ENCODE assay signal across 10 cellular contexts in the genomic region with DNA sequence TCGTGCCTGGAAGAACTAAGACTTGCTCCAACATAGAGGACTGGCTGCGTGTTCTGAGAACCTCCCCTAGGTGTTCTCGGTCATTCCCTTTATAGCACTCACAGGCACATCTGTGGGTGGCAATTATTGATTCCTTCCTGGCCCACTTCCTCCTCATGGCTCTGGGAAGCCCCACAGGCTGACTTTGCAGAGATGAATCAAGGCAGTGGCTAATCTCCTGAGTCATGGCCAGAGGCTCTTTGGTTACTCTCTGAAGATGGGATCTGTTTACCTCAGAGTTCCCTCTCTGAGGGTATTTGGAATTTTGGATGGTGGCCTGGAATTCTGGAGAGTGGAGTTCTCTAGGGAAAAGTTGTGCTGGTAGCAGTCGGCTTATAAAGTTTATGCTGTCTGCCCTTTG.
DNase-seq lines count a peak whose midpoint lies in the region; ATAC-seq and TF ChIP-seq lines count a peak whose summit lies in the region.
"Had no signal": no experiment of that assay in that cellular context is flagged by ENCODE, and none has a peak within 500 bp of the region (broad histone marks: within the 10 kb centered on the region; RNA-seq: fewer than 3 reads in every experiment).

No MANE protein-coding gene starts in this region.

- no peak overlapping the region for H3K27ac ChIP-seq in WERI-Rb-1
- peak overlapping the region in 3 of 10 donors; percentile 3 to 61 (median 33) for H3K27ac ChIP-seq in heart right ventricle
- H3K27ac ChIP-seq in aorta (ENCODE audit: low read depth in 1 of 2, low read length in 2 of 2): peak overlapping the region; percentile 14 to 72
- H3K27ac ChIP-seq: A549 had no signal

- H3K27me3 ChIP-seq in WERI-Rb-1 (ENCODE audit: insufficient read depth, low read depth, severe bottlenecking): no peaks in the 10 kb centered on the region
- no peaks in the 10 kb centered on the region for H3K27me3 ChIP-seq in heart right ventricle
- H3K27me3 ChIP-seq in aorta (ENCODE audit: control insufficient read depth in 1 of 2, insufficient read depth in 2 of 2, low read length in 1 of 2): no peaks in the 10 kb centered on the region

- H3K4me3 Mint-ChIP-seq in activated naive CD4-positive, alpha-beta T cell treated with anti-CD3 and anti-CD28 coated beads for 36 hours: no peak overlapping the region
- no peak overlapping the region for H3K4me3 Mint-ChIP-seq in activated CD4-positive, alpha-beta T cell treated with anti-CD3 and anti-CD28 coated beads, Interleukin-2, amount 10 ng/mL, durations not matched to agents 24 days and 14 days

- peaks cover 2% of the 10 kb centered on the region for H3K36me3 Mint-ChIP-seq in activated naive CD4-positive, alpha-beta T cell treated with anti-CD3 and anti-CD28 coated beads for 36 hours (ENCODE audit: low read depth)
- no peaks in the 10 kb centered on the region for H3K36me3 Mint-ChIP-seq in activated CD4-positive, alpha-beta T cell treated with anti-CD3 and anti-CD28 coated beads, Interleukin-2, amount 10 ng/mL, durations not matched to agents 24 days and 14 days (ENCODE audit: low read depth)

- no peak overlapping the region for H3K27ac Mint-ChIP-seq in activated naive CD4-positive, alpha-beta T cell treated with anti-CD3 and anti-CD28 coated beads for 36 hours
- no peak overlapping the region for H3K27ac Mint-ChIP-seq in activated CD4-positive, alpha-beta T cell treated with anti-CD3 and anti-CD28 coated beads, Interleukin-2, amount 10 ng/mL, durations not matched to agents 24 days and 14 days

- H3K4me1 ChIP-seq in heart right ventricle (peaks cover 0 to 44% (median 29%) of the 10 kb centered on the region in 9 donors), aorta (ENCODE audit: control insufficient read depth in 1 of 2, insufficient read depth in 2 of 2, low read length in 2 of 2) (peaks cover 5 to 17% of the 10 kb centered on the region in 2 donors)
- H3K4me1 ChIP-seq: A549 had no signal

- DNase-seq in activated naive CD4-positive, alpha-beta T cell treated with anti-CD3 and anti-CD28 coated beads for 36 hours: peak; percentile 42
- DNase-seq in activated naive CD4-positive, alpha-beta T cell (lab: John Stamatoyannopoulos, UW): no peak
- DNase-seq in WERI-Rb-1 (peak; percentile 7), heart right ventricle (no peak), aorta (no peak)
- no peak for DNase-seq in activated CD4-positive, alpha-beta T cell treated with anti-CD3 and anti-CD28 coated beads, Interleukin-2, amount 10 ng/mL, durations not matched to agents 24 days and 14 days
- DNase-seq in activated CD8-positive, alpha-beta memory T cell treated with anti-CD3 and anti-CD28 coated beads, Interleukin-2, amount 50 U/mL, for 4 hours: no peak
- DNase-seq: cortex of kidney had no signal

- ATAC-seq in heart right ventricle: peak in 7 of 8 donors; percentile 30 to 64 (median 53)
- ATAC-seq in aorta (ENCODE audit: low FRiP score): no peak
- ATAC-seq in GM19351 (IDR thresholded peaks at IDR 0.05; ENCODE audit: unreplicated experiment): no peak
- ATAC-seq: A549 had no signal

- H3K9me3 Mint-ChIP-seq in activated naive CD4-positive, alpha-beta T cell treated with anti-CD3 and anti-CD28 coated beads for 36 hours: no peaks in the 10 kb centered on the region
- peaks cover 12% of the 10 kb centered on the region for H3K9me3 Mint-ChIP-seq in activated CD4-positive, alpha-beta T cell treated with anti-CD3 and anti-CD28 coated beads, Interleukin-2, amount 10 ng/mL, durations not matched to agents 24 days and 14 days

- TF ChIP-seq CTCF in WERI-Rb-1 (IDR thresholded peaks at IDR 0.05; ENCODE audit: low read depth, low read length) (no peak), heart right ventricle (IDR thresholded peaks at IDR 0.05) (no peak)

- H3K4me1 Mint-ChIP-seq in activated naive CD4-positive, alpha-beta T cell treated with anti-CD3 and anti-CD28 coated beads for 36 hours (ENCODE audit: low read depth): peaks cover 35% of the 10 kb centered on the region
- peaks cover 1% of the 10 kb centered on the region for H3K4me1 Mint-ChIP-seq in activated CD4-positive, alpha-beta T cell treated with anti-CD3 and anti-CD28 coated beads, Interleukin-2, amount 10 ng/mL, durations not matched to agents 24 days and 14 days

- 37 to 38% methylated on average over 4 of the region's 4 CpGs for WGBS in heart right ventricle, 2 donors
- WGBS in aorta, 2 donors: 5% methylated on average over 4 of the region's 4 CpGs

- intact Hi-C loops in activated naive CD4-positive, alpha-beta T cell treated with anti-CD3 and anti-CD28 coated beads for 36 hours (cut with micrococcal nuclease): no loop called here
- intact Hi-C loops in heart right ventricle (cut with DNase I) (no loop called here), aorta (cut with DNase I) (loop anchor here in 1 of 2 donors (10.0 kb wide), 1 partner anchor 95 kb away; no protein-coding TSS in a partner anchor)
- intact Hi-C loops in activated CD4-positive, alpha-beta T cell treated with anti-CD3 and anti-CD28 coated beads, Interleukin-2, amount 10 ng/mL, durations not matched to agents 24 days and 14 days (cut with micrococcal nuclease): no loop called here

- no peaks in the 10 kb centered on the region for H3K27me3 Mint-ChIP-seq in activated naive CD4-positive, alpha-beta T cell treated with anti-CD3 and anti-CD28 coated beads for 36 hours (ENCODE audit: low read depth)
- H3K27me3 Mint-ChIP-seq in activated CD4-positive, alpha-beta T cell treated with anti-CD3 and anti-CD28 coated beads, Interleukin-2, amount 10 ng/mL, durations not matched to agents 24 days and 14 days: peaks cover 47% of the 10 kb centered on the region

- CTCF ChIA-PET in activated naive CD4-positive, alpha-beta T cell treated with anti-CD3 and anti-CD28 coated beads for 36 hours (lab: Charles Lee): interaction anchor here (0.6 to 1.2 kb wide), 3 partner anchors 58 to 1650 kb away, joined by 3 read pairs; no protein-coding TSS in a partner anchor

- H3K9me3 ChIP-seq in WERI-Rb-1 (ENCODE audit: severe bottlenecking) (no peaks in the 10 kb centered on the region), heart right ventricle (peaks cover 0 to 6% (median 0%) of the 10 kb centered on the region in 11 donors), aorta (ENCODE audit: control insufficient read depth, low read length) (no peaks in the 10 kb centered on the region)
- H3K9me3 ChIP-seq: A549 had no signal

- H3K4me3 ChIP-seq in WERI-Rb-1 (ENCODE audit: low read depth, low read length): no peak overlapping the region
- H3K4me3 ChIP-seq in heart right ventricle: no peak overlapping the region
- H3K4me3 ChIP-seq in aorta (ENCODE audit: low read length in 2 of 2): no peak overlapping the region
- H3K4me3 ChIP-seq: A549 had no signal

- no peaks in the 10 kb centered on the region for H3K36me3 ChIP-seq in WERI-Rb-1
- H3K36me3 ChIP-seq in heart right ventricle: no peaks in the 10 kb centered on the region
- H3K36me3 ChIP-seq in aorta (ENCODE audit: control insufficient read depth in 1 of 2, insufficient read depth in 2 of 2, low read length in 1 of 2): no peaks in the 10 kb centered on the region

Comparison
In these comparisons a context has a peak if more than half of its experiments do, and no peak if none do; other contexts are left out.
1. DNase-seq: peak in activated naive CD4-positive, alpha-beta T cell treated with anti-CD3 and anti-CD28 coated beads for 36 hours (single experiment) and WERI-Rb-1 (single experiment); none in activated naive CD4-positive, alpha-beta T cell (0 of 4), heart right ventricle (0 of 2), aorta (0 of 2), activated CD4-positive, alpha-beta T cell treated with anti-CD3 and anti-CD28 coated beads, Interleukin-2, amount 10 ng/mL, durations not matched to agents 24 days and 14 days (single experiment) and activated CD8-positive, alpha-beta memory T cell treated with anti-CD3 and anti-CD28 coated beads, Interleukin-2, amount 50 U/mL, for 4 hours (single experiment).
2. ATAC-seq: peak in heart right ventricle (7 of 8); none in aorta (single experiment) and GM19351 (single experiment).